In genomic region chr10:132397671-132398565, GRCh38 we compare ENCODE assay signal across 8 cellular contexts. TPM values are rescaled to one million over a fixed set of nuclear protein-coding genes. Genes with fewer than 3 reads are reported as not detected.
DNase-seq lines count a peak whose midpoint lies in the region; ATAC-seq and TF ChIP-seq lines count a peak whose summit lies in the region.

No MANE protein-coding gene starts in this region.

- peak overlapping the region; percentile 82 for H3K9ac ChIP-seq in parathyroid adenoma

- H3K4me3 ChIP-seq in CD8-positive, alpha-beta T cell (ENCODE audit: low read depth, low read length), result peak overlapping the region; percentile 74
- H3K4me3 ChIP-seq in parathyroid adenoma (ENCODE audit: low read depth, low read length), result peak overlapping the region; percentile 66

- peak overlapping the region; percentile 85 for H3K27ac Mint-ChIP-seq in CD8-positive, alpha-beta T cell
- H3K27ac Mint-ChIP-seq in activated T-helper 2 cell treated with anti-CD3 and anti-CD28 coated beads, Interferon-gamma antibody, Interleukin-2, Interleukin-4, amounts not matched to agents 10 μg/mL and 5 μg/mL and 100 μg/mL, durations not matched to agents 14 hours and 24 hours and 36 hours, result peak overlapping the region; percentile 82

- peak overlapping the region; percentile 59 for H3K27ac ChIP-seq in CD8-positive, alpha-beta T cell (ENCODE audit: low read depth, low read length)
- peak overlapping the region; percentile 90 for H3K27ac ChIP-seq in parathyroid adenoma

- peaks cover 22% of the 10 kb centered on the region for H3K4me1 Mint-ChIP-seq in CD8-positive, alpha-beta T cell (ENCODE audit: low read depth)
- H3K4me1 Mint-ChIP-seq in activated T-helper 2 cell treated with anti-CD3 and anti-CD28 coated beads, Interferon-gamma antibody, Interleukin-2, Interleukin-4, amounts not matched to agents 10 μg/mL and 5 μg/mL and 100 μg/mL, durations not matched to agents 14 hours and 24 hours and 36 hours (ENCODE audit: low read depth), result peaks cover 6% of the 10 kb centered on the region

- H3K9me3 Mint-ChIP-seq in CD8-positive, alpha-beta T cell, result no peaks in the 10 kb centered on the region
- no peaks in the 10 kb centered on the region for H3K9me3 Mint-ChIP-seq in activated T-helper 2 cell treated with anti-CD3 and anti-CD28 coated beads, Interferon-gamma antibody, Interleukin-2, Interleukin-4, amounts not matched to agents 10 μg/mL and 5 μg/mL and 100 μg/mL, durations not matched to agents 14 hours and 24 hours and 36 hours

- POLR2A ChIA-PET in CD8-positive, alpha-beta T cell (lab: Charles Lee), result interaction anchor here (1.3 to 2.0 kb wide), 3 partner anchors 8 to 49 kb away, joined by 3 to 12 read pairs (median 3); no protein-coding TSS in a partner anchor

- no peak for TF ChIP-seq CTCF in CD8-positive, alpha-beta T cell (IDR thresholded peaks at IDR 0.05)
- TF ChIP-seq CTCF in parathyroid adenoma (IDR thresholded peaks at IDR 0.05), result no peak

- peak; percentile 12 for ATAC-seq in CD8-positive, alpha-beta T cell
- ATAC-seq in GM21723 (IDR thresholded peaks at IDR 0.05; ENCODE audit: unreplicated experiment) (peak; percentile 39), HG03442 (IDR thresholded peaks at IDR 0.05; ENCODE audit: unreplicated experiment) (no peak)

- peak in 4 of 7 experiments; percentile 21 to 57 (median 39) for DNase-seq in CD8-positive, alpha-beta T cell
- DNase-seq in NCI-H146 treated with DMSO at 0.1 percent for 48 hours (lab: John Stamatoyannopoulos, UW; ENCODE audit: unreplicated experiment) (peak; percentile 22), foreskin melanocyte (peak; percentile 24), mesenteric fat pad (ENCODE audit: low spot score) (no peak)
- no peak for DNase-seq in activated T-helper 2 cell treated with anti-CD3 and anti-CD28 coated beads, Interferon-gamma antibody, Interleukin-2, Interleukin-4, amounts not matched to agents 10 μg/mL and 5 μg/mL and 100 μg/mL, durations not matched to agents 14 hours and 24 hours and 36 hours (ENCODE audit: low spot score)

- H3K27me3 ChIP-seq in CD8-positive, alpha-beta T cell (ENCODE audit: insufficient read depth, low read length), result no peaks in the 10 kb centered on the region
- no peaks in the 10 kb centered on the region for H3K27me3 ChIP-seq in parathyroid adenoma (ENCODE audit: control insufficient read depth, insufficient read depth, low read length)

- intact Hi-C loops in CD8-positive, alpha-beta T cell (cut with DNase I, micrococcal nuclease), result loop anchor here (1.0 to 2.0 kb wide), 4 partner anchors 48 to 141 kb away; partner anchors contain the start of gene LRRC27 (in 1 of the 2)
- intact Hi-C loops in activated T-helper 2 cell treated with anti-CD3 and anti-CD28 coated beads, Interferon-gamma antibody, Interleukin-2, Interleukin-4, amounts not matched to agents 10 μg/mL and 5 μg/mL and 100 μg/mL, durations not matched to agents 14 hours and 24 hours and 36 hours (cut with micrococcal nuclease), result no loop called here

- H3K4me3 Mint-ChIP-seq in CD8-positive, alpha-beta T cell, result peak overlapping the region; percentile 89
- peak overlapping the region; percentile 79 for H3K4me3 Mint-ChIP-seq in activated T-helper 2 cell treated with anti-CD3 and anti-CD28 coated beads, Interferon-gamma antibody, Interleukin-2, Interleukin-4, amounts not matched to agents 10 μg/mL and 5 μg/mL and 100 μg/mL, durations not matched to agents 14 hours and 24 hours and 36 hours (ENCODE audit: low read depth)

- no peaks in the 10 kb centered on the region for H3K27me3 Mint-ChIP-seq in CD8-positive, alpha-beta T cell (ENCODE audit: low read depth)
- H3K27me3 Mint-ChIP-seq in activated T-helper 2 cell treated with anti-CD3 and anti-CD28 coated beads, Interferon-gamma antibody, Interleukin-2, Interleukin-4, amounts not matched to agents 10 μg/mL and 5 μg/mL and 100 μg/mL, durations not matched to agents 14 hours and 24 hours and 36 hours (ENCODE audit: low read depth), result peaks cover 7% of the 10 kb centered on the region

- CTCF ChIA-PET in CD8-positive, alpha-beta T cell (lab: Charles Lee), result interaction anchor here (0.8 to 1.2 kb wide), 2 partner anchors 47 to 54 kb away, joined by 3 read pairs; no protein-coding TSS in a partner anchor

- H3K79me2 ChIP-seq in parathyroid adenoma, result peaks cover 37% of the 10 kb centered on the region

- H3K4me2 ChIP-seq in parathyroid adenoma (ENCODE audit: low read length), result peak overlapping the region; percentile 96

- no peaks in the 10 kb centered on the region for H3K9me3 ChIP-seq in CD8-positive, alpha-beta T cell (ENCODE audit: low read length)
- H3K9me3 ChIP-seq in parathyroid adenoma (ENCODE audit: control insufficient read depth, low read length), result no peaks in the 10 kb centered on the region

- H2AFZ ChIP-seq in parathyroid adenoma, result peak overlapping the region; percentile 59

- H3K4me1 ChIP-seq in CD8-positive, alpha-beta T cell (ENCODE audit: insufficient read depth, low read length), result peaks cover 12% of the 10 kb centered on the region
- H3K4me1 ChIP-seq in parathyroid adenoma, result peaks cover 35% of the 10 kb centered on the region

- peaks cover 3% of the 10 kb centered on the region for H3K36me3 Mint-ChIP-seq in CD8-positive, alpha-beta T cell
- H3K36me3 Mint-ChIP-seq in activated T-helper 2 cell treated with anti-CD3 and anti-CD28 coated beads, Interferon-gamma antibody, Interleukin-2, Interleukin-4, amounts not matched to agents 10 μg/mL and 5 μg/mL and 100 μg/mL, durations not matched to agents 14 hours and 24 hours and 36 hours (ENCODE audit: low read depth), result no peaks in the 10 kb centered on the region

- H3K36me3 ChIP-seq in CD8-positive, alpha-beta T cell (ENCODE audit: insufficient read depth, low read length), result no peaks in the 10 kb centered on the region
- no peaks in the 10 kb centered on the region for H3K36me3 ChIP-seq in parathyroid adenoma (ENCODE audit: control insufficient read depth, insufficient read depth, low read length)

RNA-seq across cellular contexts. Expression of gene PWWP2B, which starts 0.9 kb away (rescaled TPM):
- total RNA-seq in CD8-positive, alpha-beta T cell, result 10 to 100 TPM; 25.6 to 27.1 TPM
- total RNA-seq in activated T-helper 2 cell treated with anti-CD3 and anti-CD28 coated beads, Interferon-gamma antibody, Interleukin-2, Interleukin-4, amounts not matched to agents 10 μg/mL and 5 μg/mL and 100 μg/mL, durations not matched to agents 14 hours and 24 hours and 36 hours, result 3.8 TPM in 2 replicates
- total RNA-seq in mesenteric fat pad, result 30.4 TPM

Comparison
In these comparisons a context has a peak if more than half of its experiments do, and no peak if none do; other contexts are left out.
1. DNase-seq: peak in CD8-positive, alpha-beta T cell (4 of 7), NCI-H146 treated with DMSO at 0.1 percent for 48 hours (single experiment) and foreskin melanocyte (single experiment); none in activated T-helper 2 cell treated with anti-CD3 and anti-CD28 coated beads, Interferon-gamma antibody, Interleukin-2, Interleukin-4, amounts not matched to agents 10 μg/mL and 5 μg/mL and 100 μg/mL, durations not matched to agents 14 hours and 24 hours and 36 hours (single experiment) and mesenteric fat pad (single experiment).